Comparison of ENCODE assay signal across 36 cellular contexts in the genomic region with DNA sequence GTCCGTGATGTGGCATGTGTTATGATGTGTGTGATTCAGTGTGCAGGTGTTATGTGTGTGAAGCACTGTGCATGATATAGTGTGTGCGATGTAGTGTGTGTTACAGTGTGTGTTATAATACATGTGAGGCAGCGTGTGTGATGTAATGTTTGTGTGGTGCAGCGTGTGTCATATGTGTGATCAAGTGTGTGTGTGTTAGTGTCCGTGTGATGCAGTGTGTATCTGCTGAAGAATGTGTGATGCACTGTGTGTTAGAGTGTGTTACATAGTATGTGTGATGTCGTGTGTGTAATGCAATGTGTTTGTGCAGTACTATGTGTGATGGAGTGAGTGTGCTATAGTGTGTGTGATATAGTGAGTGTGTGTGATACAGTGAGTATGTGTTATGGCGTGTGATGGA.
"Had no signal": no experiment of that assay in that cellular context is flagged by ENCODE, and none has a peak within 500 bp of the region (broad histone marks: within the 10 kb centered on the region; RNA-seq: fewer than 3 reads in every experiment).

No MANE protein-coding gene starts in this region.

- FAIRE-seq: endometrium, endothelial cell of umbilical vein had no signal

- H3K4me1 ChIP-seq: adrenal gland, ascending aorta, breast epithelium, colonic mucosa, foreskin keratinocyte, gastrocnemius medialis, heart left ventricle had no signal

- H3K9me3 Mint-ChIP-seq: activated B cell treated with CpG ODN at 0.5 μM for 24 hours; activated CD8-positive, alpha-beta T cell treated with anti-CD3 and anti-CD28 coated beads for 36 hours; activated naive CD4-positive, alpha-beta T cell treated with anti-CD3 and anti-CD28 coated beads, Interleukin-2, amount 50 U/mL, for 24 hours; activated naive CD8-positive, alpha-beta T cell treated with anti-CD3 and anti-CD28 coated beads for 36 hours; activated naive CD8-positive, alpha-beta T cell treated with anti-CD3 and anti-CD28 coated beads, Interleukin-2, amount 50 U/mL, for 24 hours; activated T-cell treated with anti-CD3 and anti-CD28 coated beads, Interleukin-2, amount 50 U/mL, for 4 hours; activated T-helper 17 cell treated with anti-CD3 and anti-CD28 coated beads, Interleukin-2, amount 50 U/mL, for 72 hours; brain; T-helper 2 cell treated with Interferon-gamma antibody and Interleukin-4, amounts not matched to agents 5 μg/mL and 100 μg/mL, for 36 hours had no signal

- H3K9me3 ChIP-seq: adrenal gland, ascending aorta, breast epithelium, colonic mucosa, gastrocnemius medialis, heart left ventricle had no signal

- DNase-seq: activated B cell treated with CpG ODN at 0.5 μM for 24 hours; activated CD4-positive, alpha-beta T cell treated with anti-CD3 and anti-CD28 coated beads for 48 hours; activated CD4-positive, alpha-beta T cell treated with anti-CD3 and anti-CD28 coated beads, Interleukin-2, amount 50 U/mL, for 1 hour; activated CD4-positive, alpha-beta T cell treated with anti-CD3 and anti-CD28 coated beads, Interleukin-2, amount 50 U/mL, for 48 hours; activated CD8-positive, alpha-beta memory T cell treated with anti-CD3 and anti-CD28 coated beads for 24 hours; activated CD8-positive, alpha-beta T cell treated with anti-CD3 and anti-CD28 coated beads for 36 hours; activated effector memory CD4-positive, alpha-beta T cell treated with Interleukin-2 at 50 U/mL for 16 hours; activated gamma-delta T cell treated with Interleukin-2 at 50 U/mL for 16 hours; activated naive CD4-positive, alpha-beta T cell treated with Interleukin-2 at 50 U/mL for 16 hours; activated naive CD8-positive, alpha-beta T cell treated with anti-CD3 and anti-CD28 coated beads for 36 hours; activated naive CD8-positive, alpha-beta T cell treated with anti-CD3 and anti-CD28 coated beads, Interleukin-2, amount 50 U/mL, for 24 hours; activated T-cell treated with anti-CD3 and anti-CD28 coated beads, Interleukin-2, amount 50 U/mL, for 4 hours; adrenal gland; central memory CD4-positive, alpha-beta T cell; cerebellar nuclear complex; colonic mucosa; effector CD8-positive, alpha-beta T cell; foreskin keratinocyte; gastrocnemius medialis; glutamatergic neuron; heart left ventricle; T-helper 1 cell; T-helper 17 cell; T1000; WERI-Rb-1 had no signal

- H3K36me3 ChIP-seq: adrenal gland, ascending aorta, breast epithelium, cardiac muscle cell, colonic mucosa, gastrocnemius medialis, heart left ventricle, WERI-Rb-1 had no signal

- H3K27me3 ChIP-seq: adrenal gland, ascending aorta, breast epithelium, cardiac muscle cell, colonic mucosa, foreskin keratinocyte, gastrocnemius medialis, heart left ventricle had no signal

- H3K27me3 Mint-ChIP-seq: activated B cell treated with CpG ODN at 0.5 μM for 24 hours; activated CD8-positive, alpha-beta T cell treated with anti-CD3 and anti-CD28 coated beads for 36 hours; activated naive CD4-positive, alpha-beta T cell treated with anti-CD3 and anti-CD28 coated beads, Interleukin-2, amount 50 U/mL, for 24 hours; activated naive CD8-positive, alpha-beta T cell treated with anti-CD3 and anti-CD28 coated beads for 36 hours; activated naive CD8-positive, alpha-beta T cell treated with anti-CD3 and anti-CD28 coated beads, Interleukin-2, amount 50 U/mL, for 24 hours; activated T-helper 17 cell treated with anti-CD3 and anti-CD28 coated beads, Interleukin-2, amount 50 U/mL, for 72 hours; brain; T-helper 17 cell had no signal

- H3K36me3 Mint-ChIP-seq: activated naive CD4-positive, alpha-beta T cell treated with anti-CD3 and anti-CD28 coated beads, Interleukin-2, amount 50 U/mL, for 24 hours; activated naive CD8-positive, alpha-beta T cell treated with anti-CD3 and anti-CD28 coated beads for 36 hours; brain had no signal

- H3K4me3 Mint-ChIP-seq: activated B cell treated with CpG ODN at 0.5 μM for 24 hours; activated CD8-positive, alpha-beta T cell treated with anti-CD3 and anti-CD28 coated beads for 36 hours; activated naive CD4-positive, alpha-beta T cell treated with anti-CD3 and anti-CD28 coated beads, Interleukin-2, amount 50 U/mL, for 24 hours; activated naive CD8-positive, alpha-beta T cell treated with anti-CD3 and anti-CD28 coated beads for 36 hours; activated naive CD8-positive, alpha-beta T cell treated with anti-CD3 and anti-CD28 coated beads, Interleukin-2, amount 50 U/mL, for 24 hours; activated T-cell treated with anti-CD3 and anti-CD28 coated beads, Interleukin-2, amount 50 U/mL, for 4 hours; activated T-helper 17 cell treated with anti-CD3 and anti-CD28 coated beads, Interleukin-2, amount 50 U/mL, for 72 hours; brain; T-helper 17 cell; T-helper 2 cell treated with Interferon-gamma antibody and Interleukin-4, amounts not matched to agents 5 μg/mL and 100 μg/mL, for 36 hours had no signal

- H3K4me3 ChIP-seq: adrenal gland, ascending aorta, breast epithelium, cardiac muscle cell, colonic mucosa, gastrocnemius medialis, heart left ventricle had no signal

- H3K27ac Mint-ChIP-seq: activated B cell treated with CpG ODN at 0.5 μM for 24 hours; activated CD8-positive, alpha-beta T cell treated with anti-CD3 and anti-CD28 coated beads for 36 hours; activated naive CD4-positive, alpha-beta T cell treated with anti-CD3 and anti-CD28 coated beads, Interleukin-2, amount 50 U/mL, for 24 hours; activated naive CD8-positive, alpha-beta T cell treated with anti-CD3 and anti-CD28 coated beads for 36 hours; activated naive CD8-positive, alpha-beta T cell treated with anti-CD3 and anti-CD28 coated beads, Interleukin-2, amount 50 U/mL, for 24 hours; activated T-helper 17 cell treated with anti-CD3 and anti-CD28 coated beads, Interleukin-2, amount 50 U/mL, for 72 hours; brain; T-helper 17 cell; T-helper 2 cell treated with Interferon-gamma antibody and Interleukin-4, amounts not matched to agents 5 μg/mL and 100 μg/mL, for 36 hours had no signal

- H3K27ac ChIP-seq: adrenal gland, ascending aorta, breast epithelium, cardiac muscle cell, colonic mucosa, epithelial cell of prostate, foreskin keratinocyte, gastrocnemius medialis, heart left ventricle, WERI-Rb-1 had no signal

- ATAC-seq: activated CD4-positive, CD25-positive, alpha-beta regulatory T cell treated with anti-CD3 and anti-CD28 coated beads, Interleukin-2, amount 50 U/mL, for 24 hours; activated CD8-positive, alpha-beta T cell treated with anti-CD3 and anti-CD28 coated beads for 36 hours; activated naive CD8-positive, alpha-beta T cell treated with anti-CD3 and anti-CD28 coated beads, Interleukin-2, amount 50 U/mL, for 24 hours; activated T-cell treated with anti-CD3 and anti-CD28 coated beads, Interleukin-2, amount 50 U/mL, for 4 hours; activated T-helper 17 cell treated with anti-CD3 and anti-CD28 coated beads, Interleukin-2, amount 50 U/mL, for 72 hours; foreskin keratinocyte; gastrocnemius medialis; T-helper 17 cell had no signal

- H3K4me1 Mint-ChIP-seq: activated B cell treated with CpG ODN at 0.5 μM for 24 hours; activated naive CD4-positive, alpha-beta T cell treated with anti-CD3 and anti-CD28 coated beads, Interleukin-2, amount 50 U/mL, for 24 hours; activated naive CD8-positive, alpha-beta T cell treated with anti-CD3 and anti-CD28 coated beads for 36 hours; activated naive CD8-positive, alpha-beta T cell treated with anti-CD3 and anti-CD28 coated beads, Interleukin-2, amount 50 U/mL, for 24 hours; activated T-helper 17 cell treated with anti-CD3 and anti-CD28 coated beads, Interleukin-2, amount 50 U/mL, for 72 hours; brain; T-helper 17 cell had no signal
